32 cellular contexts compared by ENCODE assay signal in genomic region chr5:77791926-77792325, GRCh38.
"Had no signal": no experiment of that assay in that cellular context is flagged by ENCODE, and none has a peak within 500 bp of the region (broad histone marks: within the 10 kb centered on the region; RNA-seq: fewer than 3 reads in every experiment).

No MANE protein-coding gene starts in this region.

- H3K9me3 ChIP-seq: ascending aorta had no signal

- H3K4me3 ChIP-seq: ascending aorta had no signal

- H3K27ac ChIP-seq: ascending aorta, VCaP had no signal

- ATAC-seq: activated CD8-positive, alpha-beta T cell treated with anti-CD3 and anti-CD28 coated beads for 36 hours; activated T-cell treated with anti-CD3 and anti-CD28 coated beads, Interleukin-2, amount 50 U/mL, for 4 hours; activated T-cell treated with anti-CD3 and anti-CD28 coated beads, Interleukin-2, amount 50 U/mL, for 72 hours; activated T-helper 17 cell treated with anti-CD3 and anti-CD28 coated beads, Interleukin-2, amount 50 U/mL, for 72 hours had no signal

- FAIRE-seq: TTC549 had no signal

- H3K36me3 ChIP-seq: ascending aorta had no signal

- H3K27ac Mint-ChIP-seq: activated B cell treated with CpG ODN at 0.5 μM for 24 hours; activated CD4-positive, alpha-beta memory T cell treated with anti-CD3 and anti-CD28 coated beads for 36 hours; activated CD4-positive, alpha-beta T cell treated with anti-CD3 and anti-CD28 coated beads, Interleukin-2, amount 10 ng/mL, durations not matched to agents 24 days and 14 days; activated CD8-positive, alpha-beta T cell treated with anti-CD3 and anti-CD28 coated beads for 36 hours; activated naive CD4-positive, alpha-beta T cell treated with anti-CD3 and anti-CD28 coated beads, Interleukin-2, amount 10 ng/mL, durations not matched to agents 7 days and 5 days; activated naive CD4-positive, alpha-beta T cell treated with anti-CD3 and anti-CD28 coated beads, Interleukin-2, amount 50 U/mL, for 24 hours; activated naive CD8-positive, alpha-beta T cell treated with anti-CD3 and anti-CD28 coated beads for 36 hours; activated T-cell treated with anti-CD3 and anti-CD28 coated beads, Interleukin-2, amount 50 U/mL, for 72 hours; activated T-helper 1 cell treated with anti-CD3 and anti-CD28 coated beads, Interleukin-12 subunit alpha, Interleukin-12 subunit beta, Interleukin-2, Interleukin-4 antibody, amounts not matched to agents 30 ng/mL and 10 ng/mL and 1 ng/mL, durations not matched to agents 14 hours and 24 hours and 36 hours; activated T-helper 17 cell treated with anti-CD3 and anti-CD28 coated beads, Interleukin-2, amount 50 U/mL, for 72 hours; brain; T-helper 1 cell treated with Interleukin-12 subunit alpha and Interleukin-12 subunit beta and Interleukin-4 antibody, amounts not matched to agents 30 μg/mL and 1 μg/mL, for 36 hours; T-helper 2 cell treated with Interferon-gamma antibody and Interleukin-4, amounts not matched to agents 5 μg/mL and 100 μg/mL, for 36 hours had no signal

- H3K36me3 Mint-ChIP-seq: activated CD4-positive, alpha-beta memory T cell treated with anti-CD3 and anti-CD28 coated beads for 36 hours; activated naive CD4-positive, alpha-beta T cell treated with anti-CD3 and anti-CD28 coated beads, Interleukin-2, amount 10 ng/mL, durations not matched to agents 7 days and 5 days; activated naive CD8-positive, alpha-beta T cell treated with anti-CD3 and anti-CD28 coated beads for 36 hours; brain had no signal

- DNase-seq: activated B cell treated with CpG ODN at 0.5 μM for 24 hours; activated CD4-positive, alpha-beta memory T cell treated with anti-CD3 and anti-CD28 coated beads for 36 hours; activated CD4-positive, alpha-beta T cell treated with anti-CD3 and anti-CD28 coated beads for 4 hours; activated CD4-positive, alpha-beta T cell treated with anti-CD3 and anti-CD28 coated beads, Interleukin-2, amount 10 ng/mL, durations not matched to agents 24 days and 14 days; activated CD4-positive, alpha-beta T cell treated with anti-CD3 and anti-CD28 coated beads, Interleukin-2, amount 50 U/mL, for 1 hour; activated CD4-positive, alpha-beta T cell treated with anti-CD3 and anti-CD28 coated beads, Interleukin-2, amount 50 U/mL, for 4 hours; activated CD4-positive, CD25-positive, alpha-beta regulatory T cell treated with anti-CD3 and anti-CD28 coated beads, Interleukin-2, amount 50 U/mL, for 72 hours; activated CD8-positive, alpha-beta memory T cell treated with anti-CD3 and anti-CD28 coated beads, Interleukin-2, amount 50 U/mL, for 4 hours; activated CD8-positive, alpha-beta T cell treated with anti-CD3 and anti-CD28 coated beads for 36 hours; activated effector memory CD4-positive, alpha-beta T cell treated with anti-CD3 and anti-CD28 coated beads, Interleukin-2, amount 50 U/mL, for 16 hours; activated naive CD4-positive, alpha-beta T cell treated with anti-CD3 and anti-CD28 coated beads, Interleukin-2, amount 10 ng/mL, durations not matched to agents 7 days and 5 days; activated naive CD4-positive, alpha-beta T cell treated with Interleukin-2 at 50 U/mL for 16 hours; activated naive CD8-positive, alpha-beta T cell treated with anti-CD3 and anti-CD28 coated beads for 36 hours; activated T-cell treated with anti-CD3 and anti-CD28 coated beads for 4 hours; activated T-cell treated with anti-CD3 and anti-CD28 coated beads, Interleukin-2, amount 50 U/mL, for 1 hour; activated T-cell treated with anti-CD3 and anti-CD28 coated beads, Interleukin-2, amount 50 U/mL, for 4 hours; activated T-cell treated with anti-CD3 and anti-CD28 coated beads, Interleukin-2, amount 50 U/mL, for 72 hours; amygdala; anterior cingulate cortex; central memory CD4-positive, alpha-beta T cell; T-helper 1 cell; T-helper 2 cell; T-helper 9 cell had no signal

- H3K27me3 ChIP-seq: ascending aorta had no signal

- H3K9me3 Mint-ChIP-seq: T-helper 1 cell treated with Interleukin-12 subunit alpha and Interleukin-12 subunit beta and Interleukin-4 antibody, amounts not matched to agents 30 μg/mL and 1 μg/mL, for 36 hours had no signal

- H3K4me1 ChIP-seq: ascending aorta had no signal
